ENCODE assay signal across 1 cellular context in the genomic region with DNA sequence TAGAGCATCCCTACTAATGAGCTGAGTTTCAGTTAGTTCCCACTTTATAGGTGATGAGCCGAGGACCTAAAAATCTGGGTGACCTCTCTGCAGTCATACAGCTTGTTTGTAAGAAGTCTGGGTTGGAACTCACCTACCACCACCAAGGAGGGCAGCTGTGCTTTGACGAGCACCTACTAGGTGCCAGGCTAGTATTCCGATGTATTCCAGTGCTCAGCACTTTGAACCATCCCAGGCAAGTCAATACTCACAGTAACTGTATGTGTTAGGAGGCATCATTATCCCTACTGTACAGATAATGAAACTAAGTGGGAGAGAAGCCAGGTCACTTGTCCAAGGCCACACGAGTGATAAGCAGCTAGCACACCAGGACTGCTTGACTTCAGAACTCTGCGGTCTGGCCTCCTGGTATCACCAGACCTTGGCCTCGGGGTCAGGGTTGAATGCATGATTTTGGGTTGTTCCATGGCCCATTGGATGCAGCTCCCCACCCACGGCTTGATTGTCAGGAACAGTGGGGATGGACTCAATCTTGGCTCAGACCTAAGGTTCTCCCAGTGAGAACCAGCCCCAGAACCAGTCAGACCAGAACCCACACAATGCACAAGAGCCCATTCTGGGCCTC.
TF ChIP-seq lines count a peak whose summit lies in the region.

No MANE protein-coding gene starts in this region.

TF ChIP-seq in K562, 482 proteins besides CTCF, POLR2A, EP300 and RAD21 (continued from another document and continues in another):
- TF ChIP-seq, protein P1, sequence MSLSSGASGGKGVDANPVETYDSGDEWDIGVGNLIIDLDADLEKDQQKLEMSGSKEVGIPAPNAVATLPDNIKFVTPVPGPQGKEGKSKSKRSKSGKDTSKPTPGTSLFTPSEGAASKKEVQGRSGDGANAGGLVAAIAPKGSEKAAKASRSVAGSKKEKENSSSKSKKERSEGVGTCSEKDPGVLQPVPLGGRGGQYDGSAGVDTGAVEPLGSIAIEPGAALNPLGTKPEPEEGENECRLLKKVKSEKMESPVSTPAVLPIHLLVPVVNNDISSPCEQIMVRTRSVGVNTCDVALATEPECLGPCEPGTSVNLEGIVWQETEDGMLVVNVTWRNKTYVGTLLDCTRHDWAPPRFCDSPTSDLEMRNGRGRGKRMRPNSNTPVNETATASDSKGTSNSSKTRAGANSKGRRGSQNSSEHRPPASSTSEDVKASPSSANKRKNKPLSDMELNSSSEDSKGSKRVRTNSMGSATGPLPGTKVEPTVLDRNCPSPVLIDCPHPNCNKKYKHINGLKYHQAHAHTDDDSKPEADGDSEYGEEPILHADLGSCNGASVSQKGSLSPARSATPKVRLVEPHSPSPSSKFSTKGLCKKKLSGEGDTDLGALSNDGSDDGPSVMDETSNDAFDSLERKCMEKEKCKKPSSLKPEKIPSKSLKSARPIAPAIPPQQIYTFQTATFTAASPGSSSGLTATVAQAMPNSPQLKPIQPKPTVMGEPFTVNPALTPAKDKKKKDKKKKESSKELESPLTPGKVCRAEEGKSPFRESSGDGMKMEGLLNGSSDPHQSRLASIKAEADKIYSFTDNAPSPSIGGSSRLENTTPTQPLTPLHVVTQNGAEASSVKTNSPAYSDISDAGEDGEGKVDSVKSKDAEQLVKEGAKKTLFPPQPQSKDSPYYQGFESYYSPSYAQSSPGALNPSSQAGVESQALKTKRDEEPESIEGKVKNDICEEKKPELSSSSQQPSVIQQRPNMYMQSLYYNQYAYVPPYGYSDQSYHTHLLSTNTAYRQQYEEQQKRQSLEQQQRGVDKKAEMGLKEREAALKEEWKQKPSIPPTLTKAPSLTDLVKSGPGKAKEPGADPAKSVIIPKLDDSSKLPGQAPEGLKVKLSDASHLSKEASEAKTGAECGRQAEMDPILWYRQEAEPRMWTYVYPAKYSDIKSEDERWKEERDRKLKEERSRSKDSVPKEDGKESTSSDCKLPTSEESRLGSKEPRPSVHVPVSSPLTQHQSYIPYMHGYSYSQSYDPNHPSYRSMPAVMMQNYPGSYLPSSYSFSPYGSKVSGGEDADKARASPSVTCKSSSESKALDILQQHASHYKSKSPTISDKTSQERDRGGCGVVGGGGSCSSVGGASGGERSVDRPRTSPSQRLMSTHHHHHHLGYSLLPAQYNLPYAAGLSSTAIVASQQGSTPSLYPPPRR (CRISPR knock-in tag; IDR thresholded peaks at IDR 0.05; ENCODE audit: borderline replicate concordance) = peak; percentile 13; the same call in 1 of the 2 replicates
- TF ChIP-seq EGR1 (conservative IDR thresholded peaks at IDR 0.05) (peak; percentile 23; the same call in 1 of the 2 replicates), NCOR1 (IDR thresholded peaks at IDR 0.05) (peak; percentile 67), TCF3 (CRISPR knock-in tag; IDR thresholded peaks at IDR 0.05) (peak; percentile 89), NR2C2 (CRISPR knock-in tag; IDR thresholded peaks at IDR 0.05) (peak; percentile 47; the same call in 1 of the 2 replicates), NR2C2 (tag; IDR thresholded peaks at IDR 0.05) (peak; percentile 87), ZNF79 (CRISPR knock-in tag; IDR thresholded peaks at IDR 0.05; ENCODE audit: low read depth) (0 out of 2 replicates have a peak, but pooled peaks have one; percentile 4), ARID1B (IDR thresholded peaks at IDR 0.05) (peak; percentile 58), KLF16 (IDR thresholded peaks at IDR 0.05) (peak; percentile 45; the same call in 1 of the 2 replicates), DPF2 (IDR thresholded peaks at IDR 0.05) (0 out of 2 replicates have a peak, but pooled peaks have one; percentile 28), TAL1 (IDR thresholded peaks at IDR 0.05) (peak; percentile 40; the same call in 1 of the 2 replicates), CREM (IDR thresholded peaks at IDR 0.05; ENCODE audit: low read depth) (0 out of 2 replicates have a peak, but pooled peaks have one; percentile 21), HNRNPL (IDR thresholded peaks at IDR 0.05; ENCODE audit: low read depth, low read length) (no peak), CHD1 (IDR thresholded peaks at IDR 0.05; ENCODE audit: low read length) (peak; percentile 48), HDAC1 (IDR thresholded peaks at IDR 0.05) (peak in 1 of 2 experiments; percentile 26; a peak in 1 of 4 replicates), TAF9B (IDR thresholded peaks at IDR 0.05; ENCODE audit: partially characterized antibody) (no peak), ZNF76 (CRISPR knock-in tag; IDR thresholded peaks at IDR 0.05; ENCODE audit: borderline replicate concordance) (peak; percentile 52; the same call in 1 of the 2 replicates), ZNF24 (IDR thresholded peaks at IDR 0.05) (no peak), RCOR1 (IDR thresholded peaks at IDR 0.05; ENCODE audit: borderline replicate concordance in 1 of 2, low read depth in 2 of 2, low read length in 2 of 2) (peak; percentile 9 to 91; a peak in 2 of 4 replicates), JUND (IDR thresholded peaks at IDR 0.05; ENCODE audit: borderline replicate concordance, low read depth, low read length) (peak; percentile 15; the same call in 1 of the 2 replicates), JUND (tag; IDR thresholded peaks at IDR 0.05; ENCODE audit: borderline replicate concordance, low read depth, low read length) (peak; percentile 28; the same call in 2 of the 3 replicates), TEAD1 (CRISPR knock-in tag; IDR thresholded peaks at IDR 0.05) (no peak), CBFA2T3 (IDR thresholded peaks at IDR 0.05) (peak; percentile 90), CBFA2T2 (conservative IDR thresholded peaks at IDR 0.05) (peak; percentile 80), EP400 (IDR thresholded peaks at IDR 0.05) (no peak), HDAC8 (tag; IDR thresholded peaks at IDR 0.05) (peak; percentile 40; the same call in 1 of the 2 replicates), NCOA4 (IDR thresholded peaks at IDR 0.05; ENCODE audit: partially characterized antibody) (no peak), KDM1A (IDR thresholded peaks at IDR 0.05) (peak; percentile 92 to 95; a peak in 3 of 4 replicates), NR2C1 (IDR thresholded peaks at IDR 0.05) (peak; percentile 51; the same call in 1 of the 2 replicates), NR2C1 (tag; IDR thresholded peaks at IDR 0.05) (peak; percentile 76), TBL1XR1 (IDR thresholded peaks at IDR 0.05; ENCODE audit: low read length in 2 of 2) (peak in 1 of 2 experiments; percentile 43; a peak in 1 of 4 replicates), ZNF436 (CRISPR knock-in tag; IDR thresholded peaks at IDR 0.05) (no peak), NFIC (IDR thresholded peaks at IDR 0.05) (peak; percentile 69), ZNF584 (CRISPR knock-in tag; IDR thresholded peaks at IDR 0.05; ENCODE audit: low read depth) (peak; percentile 36; the same call in 1 of the 2 replicates), HDAC6 (IDR thresholded peaks at IDR 0.05; ENCODE audit: low read depth, low read length) (no peak)
- TF ChIP-seq, protein P2, sequence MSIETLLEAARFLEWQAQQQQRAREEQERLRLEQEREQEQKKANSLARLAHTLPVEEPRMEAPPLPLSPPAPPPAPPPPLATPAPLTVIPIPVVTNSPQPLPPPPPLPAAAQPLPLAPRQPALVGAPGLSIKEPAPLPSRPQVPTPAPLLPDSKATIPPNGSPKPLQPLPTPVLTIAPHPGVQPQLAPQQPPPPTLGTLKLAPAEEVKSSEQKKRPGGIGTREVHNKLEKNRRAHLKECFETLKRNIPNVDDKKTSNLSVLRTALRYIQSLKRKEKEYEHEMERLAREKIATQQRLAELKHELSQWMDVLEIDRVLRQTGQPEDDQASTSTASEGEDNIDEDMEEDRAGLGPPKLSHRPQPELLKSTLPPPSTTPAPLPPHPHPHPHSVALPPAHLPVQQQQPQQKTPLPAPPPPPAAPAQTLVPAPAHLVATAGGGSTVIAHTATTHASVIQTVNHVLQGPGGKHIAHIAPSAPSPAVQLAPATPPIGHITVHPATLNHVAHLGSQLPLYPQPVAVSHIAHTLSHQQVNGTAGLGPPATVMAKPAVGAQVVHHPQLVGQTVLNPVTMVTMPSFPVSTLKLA (conservative IDR thresholded peaks at IDR 0.05) = 0 out of 4 replicates have a peak, but pooled peaks of 1 of the 2 experiments have one; percentile 27
- TF ChIP-seq, protein P3, sequence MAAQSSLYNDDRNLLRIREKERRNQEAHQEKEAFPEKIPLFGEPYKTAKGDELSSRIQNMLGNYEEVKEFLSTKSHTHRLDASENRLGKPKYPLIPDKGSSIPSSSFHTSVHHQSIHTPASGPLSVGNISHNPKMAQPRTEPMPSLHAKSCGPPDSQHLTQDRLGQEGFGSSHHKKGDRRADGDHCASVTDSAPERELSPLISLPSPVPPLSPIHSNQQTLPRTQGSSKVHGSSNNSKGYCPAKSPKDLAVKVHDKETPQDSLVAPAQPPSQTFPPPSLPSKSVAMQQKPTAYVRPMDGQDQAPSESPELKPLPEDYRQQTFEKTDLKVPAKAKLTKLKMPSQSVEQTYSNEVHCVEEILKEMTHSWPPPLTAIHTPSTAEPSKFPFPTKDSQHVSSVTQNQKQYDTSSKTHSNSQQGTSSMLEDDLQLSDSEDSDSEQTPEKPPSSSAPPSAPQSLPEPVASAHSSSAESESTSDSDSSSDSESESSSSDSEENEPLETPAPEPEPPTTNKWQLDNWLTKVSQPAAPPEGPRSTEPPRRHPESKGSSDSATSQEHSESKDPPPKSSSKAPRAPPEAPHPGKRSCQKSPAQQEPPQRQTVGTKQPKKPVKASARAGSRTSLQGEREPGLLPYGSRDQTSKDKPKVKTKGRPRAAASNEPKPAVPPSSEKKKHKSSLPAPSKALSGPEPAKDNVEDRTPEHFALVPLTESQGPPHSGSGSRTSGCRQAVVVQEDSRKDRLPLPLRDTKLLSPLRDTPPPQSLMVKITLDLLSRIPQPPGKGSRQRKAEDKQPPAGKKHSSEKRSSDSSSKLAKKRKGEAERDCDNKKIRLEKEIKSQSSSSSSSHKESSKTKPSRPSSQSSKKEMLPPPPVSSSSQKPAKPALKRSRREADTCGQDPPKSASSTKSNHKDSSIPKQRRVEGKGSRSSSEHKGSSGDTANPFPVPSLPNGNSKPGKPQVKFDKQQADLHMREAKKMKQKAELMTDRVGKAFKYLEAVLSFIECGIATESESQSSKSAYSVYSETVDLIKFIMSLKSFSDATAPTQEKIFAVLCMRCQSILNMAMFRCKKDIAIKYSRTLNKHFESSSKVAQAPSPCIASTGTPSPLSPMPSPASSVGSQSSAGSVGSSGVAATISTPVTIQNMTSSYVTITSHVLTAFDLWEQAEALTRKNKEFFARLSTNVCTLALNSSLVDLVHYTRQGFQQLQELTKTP (IDR thresholded peaks at IDR 0.05; ENCODE audit: low read depth in 1 of 2, partially characterized antibody in 2 of 2) = no peak
- TF ChIP-seq, protein P4, sequence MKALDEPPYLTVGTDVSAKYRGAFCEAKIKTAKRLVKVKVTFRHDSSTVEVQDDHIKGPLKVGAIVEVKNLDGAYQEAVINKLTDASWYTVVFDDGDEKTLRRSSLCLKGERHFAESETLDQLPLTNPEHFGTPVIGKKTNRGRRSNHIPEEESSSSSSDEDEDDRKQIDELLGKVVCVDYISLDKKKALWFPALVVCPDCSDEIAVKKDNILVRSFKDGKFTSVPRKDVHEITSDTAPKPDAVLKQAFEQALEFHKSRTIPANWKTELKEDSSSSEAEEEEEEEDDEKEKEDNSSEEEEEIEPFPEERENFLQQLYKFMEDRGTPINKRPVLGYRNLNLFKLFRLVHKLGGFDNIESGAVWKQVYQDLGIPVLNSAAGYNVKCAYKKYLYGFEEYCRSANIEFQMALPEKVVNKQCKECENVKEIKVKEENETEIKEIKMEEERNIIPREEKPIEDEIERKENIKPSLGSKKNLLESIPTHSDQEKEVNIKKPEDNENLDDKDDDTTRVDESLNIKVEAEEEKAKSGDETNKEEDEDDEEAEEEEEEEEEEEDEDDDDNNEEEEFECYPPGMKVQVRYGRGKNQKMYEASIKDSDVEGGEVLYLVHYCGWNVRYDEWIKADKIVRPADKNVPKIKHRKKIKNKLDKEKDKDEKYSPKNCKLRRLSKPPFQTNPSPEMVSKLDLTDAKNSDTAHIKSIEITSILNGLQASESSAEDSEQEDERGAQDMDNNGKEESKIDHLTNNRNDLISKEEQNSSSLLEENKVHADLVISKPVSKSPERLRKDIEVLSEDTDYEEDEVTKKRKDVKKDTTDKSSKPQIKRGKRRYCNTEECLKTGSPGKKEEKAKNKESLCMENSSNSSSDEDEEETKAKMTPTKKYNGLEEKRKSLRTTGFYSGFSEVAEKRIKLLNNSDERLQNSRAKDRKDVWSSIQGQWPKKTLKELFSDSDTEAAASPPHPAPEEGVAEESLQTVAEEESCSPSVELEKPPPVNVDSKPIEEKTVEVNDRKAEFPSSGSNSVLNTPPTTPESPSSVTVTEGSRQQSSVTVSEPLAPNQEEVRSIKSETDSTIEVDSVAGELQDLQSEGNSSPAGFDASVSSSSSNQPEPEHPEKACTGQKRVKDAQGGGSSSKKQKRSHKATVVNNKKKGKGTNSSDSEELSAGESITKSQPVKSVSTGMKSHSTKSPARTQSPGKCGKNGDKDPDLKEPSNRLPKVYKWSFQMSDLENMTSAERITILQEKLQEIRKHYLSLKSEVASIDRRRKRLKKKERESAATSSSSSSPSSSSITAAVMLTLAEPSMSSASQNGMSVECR (CRISPR knock-in tag; IDR thresholded peaks at IDR 0.05) = 0 out of 2 replicates have a peak, but pooled peaks have one; percentile 15
- TF ChIP-seq, protein P5, sequence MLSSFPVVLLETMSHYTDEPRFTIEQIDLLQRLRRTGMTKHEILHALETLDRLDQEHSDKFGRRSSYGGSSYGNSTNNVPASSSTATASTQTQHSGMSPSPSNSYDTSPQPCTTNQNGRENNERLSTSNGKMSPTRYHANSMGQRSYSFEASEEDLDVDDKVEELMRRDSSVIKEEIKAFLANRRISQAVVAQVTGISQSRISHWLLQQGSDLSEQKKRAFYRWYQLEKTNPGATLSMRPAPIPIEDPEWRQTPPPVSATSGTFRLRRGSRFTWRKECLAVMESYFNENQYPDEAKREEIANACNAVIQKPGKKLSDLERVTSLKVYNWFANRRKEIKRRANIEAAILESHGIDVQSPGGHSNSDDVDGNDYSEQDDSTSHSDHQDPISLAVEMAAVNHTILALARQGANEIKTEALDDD (IDR thresholded peaks at IDR 0.05) = 0 out of 2 replicates have a peak, but pooled peaks have one; percentile 15
- TF ChIP-seq, protein P6, sequence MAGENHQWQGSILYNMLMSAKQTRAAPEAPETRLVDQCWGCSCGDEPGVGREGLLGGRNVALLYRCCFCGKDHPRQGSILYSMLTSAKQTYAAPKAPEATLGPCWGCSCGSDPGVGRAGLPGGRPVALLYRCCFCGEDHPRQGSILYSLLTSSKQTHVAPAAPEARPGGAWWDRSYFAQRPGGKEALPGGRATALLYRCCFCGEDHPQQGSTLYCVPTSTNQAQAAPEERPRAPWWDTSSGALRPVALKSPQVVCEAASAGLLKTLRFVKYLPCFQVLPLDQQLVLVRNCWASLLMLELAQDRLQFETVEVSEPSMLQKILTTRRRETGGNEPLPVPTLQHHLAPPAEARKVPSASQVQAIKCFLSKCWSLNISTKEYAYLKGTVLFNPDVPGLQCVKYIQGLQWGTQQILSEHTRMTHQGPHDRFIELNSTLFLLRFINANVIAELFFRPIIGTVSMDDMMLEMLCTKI (IDR thresholded peaks at IDR 0.05; ENCODE audit: partially characterized antibody) = no peak
- TF ChIP-seq, protein P7, sequence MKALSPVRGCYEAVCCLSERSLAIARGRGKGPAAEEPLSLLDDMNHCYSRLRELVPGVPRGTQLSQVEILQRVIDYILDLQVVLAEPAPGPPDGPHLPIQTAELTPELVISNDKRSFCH (CRISPR knock-in tag; IDR thresholded peaks at IDR 0.05) = no peak
- TF ChIP-seq, protein P7 (tag; IDR thresholded peaks at IDR 0.05) = peak; percentile 61; the same call in 1 of the 2 replicates
- TF ChIP-seq, protein P8, sequence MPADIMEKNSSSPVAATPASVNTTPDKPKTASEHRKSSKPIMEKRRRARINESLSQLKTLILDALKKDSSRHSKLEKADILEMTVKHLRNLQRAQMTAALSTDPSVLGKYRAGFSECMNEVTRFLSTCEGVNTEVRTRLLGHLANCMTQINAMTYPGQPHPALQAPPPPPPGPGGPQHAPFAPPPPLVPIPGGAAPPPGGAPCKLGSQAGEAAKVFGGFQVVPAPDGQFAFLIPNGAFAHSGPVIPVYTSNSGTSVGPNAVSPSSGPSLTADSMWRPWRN (IDR thresholded peaks at IDR 0.05; ENCODE audit: low read depth) = peak; percentile 65; the same call in 1 of the 2 replicates
